ENCODE assay signal across 8 cellular contexts in the genomic region with DNA sequence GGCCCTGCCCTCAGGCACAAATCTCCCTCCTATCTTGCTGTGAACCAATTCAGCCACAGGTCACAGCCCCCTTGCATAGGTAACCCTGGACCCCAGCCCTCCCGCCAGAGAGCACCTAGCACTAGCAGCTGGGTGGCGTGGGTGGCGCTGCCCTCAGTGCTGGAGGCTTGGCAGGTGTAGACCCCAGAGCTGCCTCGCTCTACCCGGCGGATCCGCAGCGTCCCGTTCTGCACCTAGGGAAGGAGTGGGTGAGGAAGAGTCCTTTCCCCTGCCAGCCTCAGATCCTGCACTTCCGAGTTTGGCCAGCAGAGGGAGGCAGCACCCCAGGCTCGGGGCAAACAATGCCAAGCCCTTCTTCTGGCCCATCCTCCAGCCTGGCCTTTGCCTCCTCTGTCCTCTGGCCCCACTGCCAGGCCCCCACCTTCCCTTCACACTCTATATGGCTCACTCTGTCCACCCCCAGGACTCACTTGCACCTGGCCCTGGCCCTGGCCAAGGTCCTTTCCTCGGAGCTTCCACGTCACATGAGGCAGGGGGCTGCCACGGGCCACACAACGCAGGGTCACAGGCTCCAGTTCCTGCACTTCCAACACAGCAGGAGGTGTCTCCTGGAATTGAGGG. TPM values are rescaled to one million over a fixed set of nuclear protein-coding genes. Genes with fewer than 3 reads are reported as not detected.
DNase-seq lines count a peak whose midpoint lies in the region; ATAC-seq and TF ChIP-seq lines count a peak whose summit lies in the region.

No MANE protein-coding gene starts in this region.

- no peak for ATAC-seq in HG02884 (IDR thresholded peaks at IDR 0.05; ENCODE audit: unreplicated experiment)

- H3K27me3 ChIP-seq in MM.1S (replicated peaks; ENCODE audit: insufficient read depth, low read length), result no peaks in the 10 kb centered on the region; the same call in 1 of the 2 replicates
- H3K27me3 ChIP-seq in ascending aorta, result no peaks in the 10 kb centered on the region
- H3K27me3 ChIP-seq in hepatocyte, result no peaks in the 10 kb centered on the region

- no peaks in the 10 kb centered on the region for H3K9me2 ChIP-seq in MM.1S (replicated peaks; ENCODE audit: insufficient read depth, low read length)
- H3K9me2 ChIP-seq in hepatocyte (replicated peaks; ENCODE audit: insufficient read depth), result no peaks in the 10 kb centered on the region

- 40% methylated on average over 15 of the region's 15 CpGs for WGBS in hepatocyte (ENCODE audit: low lambda C conversion rate, missing lambda C conversion rate)

- H3K4me3 ChIP-seq in MM.1S (ENCODE audit: low read length), result no peak overlapping the region
- no peak overlapping the region for H3K4me3 ChIP-seq in ascending aorta
- H3K4me3 ChIP-seq in hepatocyte, result no peak overlapping the region

- no peaks in the 10 kb centered on the region for H3K36me3 ChIP-seq in MM.1S (replicated peaks; ENCODE audit: insufficient read depth, low read length)
- H3K36me3 ChIP-seq in ascending aorta, result no peaks in the 10 kb centered on the region
- H3K36me3 ChIP-seq in hepatocyte (replicated peaks; ENCODE audit: insufficient read depth, low read depth), result no peaks in the 10 kb centered on the region

- no peak overlapping the region for H3K9ac ChIP-seq in MM.1S (ENCODE audit: low read length)

- H3K4me1 ChIP-seq in MM.1S (ENCODE audit: low read length), result peaks cover 27% of the 10 kb centered on the region; the same call in 1 of the 2 replicates
- peaks cover 0 to 2% of the 10 kb centered on the region in 2 donors for H3K4me1 ChIP-seq in ascending aorta
- H3K4me1 ChIP-seq in hepatocyte (ENCODE audit: insufficient read depth), result peaks cover 47% of the 10 kb centered on the region

- H3K79me2 ChIP-seq in MM.1S (ENCODE audit: low read length) (no peaks in the 10 kb centered on the region), hepatocyte (no peaks in the 10 kb centered on the region)

- intact Hi-C loops in ascending aorta (cut with DNase I), result loop anchor here (2.0 kb wide), 1 partner anchor 70 kb away; no protein-coding TSS in a partner anchor

- H3K4me2 ChIP-seq in MM.1S (ENCODE audit: low read depth, low read length) (peak overlapping the region; percentile 26; the same call in 1 of the 2 replicates), hepatocyte (peak overlapping the region; percentile 59)

- no peak overlapping the region for H3K27ac ChIP-seq in MM.1S (ENCODE audit: low read length)
- H3K27ac ChIP-seq in ascending aorta, result no peak overlapping the region
- H3K27ac ChIP-seq in hepatocyte, result peak overlapping the region; percentile 92

- no peaks in the 10 kb centered on the region for H3F3A ChIP-seq in MM.1S (ENCODE audit: insufficient read depth, low read length)

- H4K20me1 ChIP-seq in MM.1S (ENCODE audit: insufficient read depth, low read length) (no peaks in the 10 kb centered on the region), hepatocyte (ENCODE audit: insufficient read depth, poor library complexity, severe bottlenecking) (no peaks in the 10 kb centered on the region)

- TF ChIP-seq CTCF in MM.1S (IDR thresholded peaks at IDR 0.05; ENCODE audit: low read length) (peak; percentile 99), ascending aorta (IDR thresholded peaks at IDR 0.05) (peak; percentile 92 to 99 (median 98)), hepatocyte (IDR thresholded peaks at IDR 0.05; ENCODE audit: poor library complexity) (peak; percentile 91)

- no peaks in the 10 kb centered on the region for H3K9me3 ChIP-seq in MM.1S (replicated peaks; ENCODE audit: insufficient read depth, low read length)
- H3K9me3 ChIP-seq in ascending aorta, result no peaks in the 10 kb centered on the region
- H3K9me3 ChIP-seq in hepatocyte (ENCODE audit: low read depth), result no peaks in the 10 kb centered on the region

- DNase-seq in NCI-H510A treated with DMSO at 0.1 percent for 48 hours (lab: John Stamatoyannopoulos, UW) (peak; percentile 54), NCI-H510A (lab: John Stamatoyannopoulos, UW) (no peak), MM.1S (peak; percentile 74), T-helper 22 cell (ENCODE audit: low read depth) (peak; percentile 52), ascending aorta (ENCODE audit: low spot score in 2 of 2) (peak in 1 of 2 donors; percentile 77), hepatocyte (ENCODE audit: low spot score) (peak; percentile 83)
- DNase-seq in stimulated activated CD4-positive, alpha-beta T cell treated with anti-CD3 and anti-CD28 coated beads, Interleukin-12 subunit alpha, Interleukin-12 subunit beta, amount 100 ng/mL, for 48 hours (ENCODE audit: low read depth in 2 of 3, low spot score in 1 of 3), result peak; percentile 65 to 92 (median 72)

- H2AFZ ChIP-seq in MM.1S (ENCODE audit: low read length) (no peak overlapping the region), hepatocyte (no peak overlapping the region)

RNA-seq across cellular contexts. Expression of a gene that starts 9.0 kb away (rescaled TPM):
- total RNA-seq in ascending aorta (0.11 TPM), hepatocyte (5.3 and 8.2 TPM in 2 replicates)
- 22.5 and 25.4 TPM in 2 replicates for polyA plus RNA-seq in hepatocyte

RNA-seq across cellular contexts. Expression of a gene that starts 11.1 kb away (rescaled TPM):
- 363 TPM for total RNA-seq in ascending aorta
- 122 and 124 TPM in 2 replicates for total RNA-seq in hepatocyte
- 284 and 292 TPM in 2 replicates for polyA plus RNA-seq in hepatocyte

RNA-seq across cellular contexts. Expression of a gene that starts 17.6 kb away (rescaled TPM):
- total RNA-seq in ascending aorta (not detected), hepatocyte (not detected in 2 replicates)
- not detected in 2 replicates for polyA plus RNA-seq in hepatocyte

RNA-seq across cellular contexts. Expression of a gene that starts 36.4 kb away (rescaled TPM):
- total RNA-seq in ascending aorta (not detected), hepatocyte (0.43 TPM in 1 of 2 replicates, not detected in the other)
- polyA plus RNA-seq in hepatocyte, result not detected in 2 replicates
